ENCODE assay signal across 8 cellular contexts in genomic region chrX:119821703-119822102, GRCh38. TPM values are rescaled to one million over a fixed set of nuclear protein-coding genes. Genes with fewer than 3 reads are reported as not detected.
DNase-seq lines count a peak whose midpoint lies in the region; ATAC-seq and TF ChIP-seq lines count a peak whose summit lies in the region.
"Not testable (repeated sequence)": the region's sequence is repeated elsewhere in the genome, so short reads cannot be mapped to it uniquely, and the experiment has no call there.

No MANE protein-coding gene starts in this region.

- H3K27ac ChIP-seq in BLaER1: peak overlapping the region; percentile 65

- peak; percentile 95 for ATAC-seq in GM18511 (IDR thresholded peaks at IDR 0.05; ENCODE audit: unreplicated experiment)
- ATAC-seq in HG02870 (IDR thresholded peaks at IDR 0.05; ENCODE audit: unreplicated experiment): peak; percentile 78
- peak; percentile 91 for ATAC-seq in HG03469 (IDR thresholded peaks at IDR 0.05; ENCODE audit: unreplicated experiment)

- H3K4me2 ChIP-seq in BLaER1: peak overlapping the region; percentile 73

- not testable (repeated sequence) for H3K36me3 Mint-ChIP-seq in activated CD4-positive, alpha-beta T cell treated with anti-CD3 and anti-CD28 coated beads, Interleukin-2, amount 10 ng/mL, durations not matched to agents 24 days and 14 days (ENCODE audit: low read depth)

- peak; percentile 45 for DNase-seq in GM20000 (ENCODE audit: low spot score)
- DNase-seq in activated CD4-positive, alpha-beta T cell treated with anti-CD3 and anti-CD28 coated beads, Interleukin-2, amount 10 ng/mL, durations not matched to agents 24 days and 14 days: peak; percentile 75
- peak; percentile 72 for DNase-seq in dermis blood vessel endothelial cell
- DNase-seq in myocyte (ENCODE audit: low read depth): peak; percentile 42

- not testable (repeated sequence) for H3K9ac ChIP-seq in BLaER1

- intact Hi-C loops in activated CD4-positive, alpha-beta T cell treated with anti-CD3 and anti-CD28 coated beads, Interleukin-2, amount 10 ng/mL, durations not matched to agents 24 days and 14 days (cut with micrococcal nuclease): not testable (repeated sequence)

- H3K4me3 Mint-ChIP-seq in activated CD4-positive, alpha-beta T cell treated with anti-CD3 and anti-CD28 coated beads, Interleukin-2, amount 10 ng/mL, durations not matched to agents 24 days and 14 days: peak overlapping the region; percentile 69

- not testable (repeated sequence) for H4K20me1 ChIP-seq in BLaER1

- not testable (repeated sequence) for H3K27me3 Mint-ChIP-seq in activated CD4-positive, alpha-beta T cell treated with anti-CD3 and anti-CD28 coated beads, Interleukin-2, amount 10 ng/mL, durations not matched to agents 24 days and 14 days

- H3K4me1 Mint-ChIP-seq in activated CD4-positive, alpha-beta T cell treated with anti-CD3 and anti-CD28 coated beads, Interleukin-2, amount 10 ng/mL, durations not matched to agents 24 days and 14 days: not testable (repeated sequence)

- TF ChIP-seq CTCF in GM20000 (IDR thresholded peaks at IDR 0.05; ENCODE audit: extremely low read depth, missing control alignments): not testable (repeated sequence)

- not testable (repeated sequence) for H3K27me3 ChIP-seq in BLaER1

- H3K36me3 ChIP-seq in BLaER1: not testable (repeated sequence)

- peak overlapping the region; percentile 91 for H3K27ac Mint-ChIP-seq in activated CD4-positive, alpha-beta T cell treated with anti-CD3 and anti-CD28 coated beads, Interleukin-2, amount 10 ng/mL, durations not matched to agents 24 days and 14 days

- not testable (repeated sequence) for H3K9me3 ChIP-seq in BLaER1

- H3K4me3 ChIP-seq in BLaER1: not testable (repeated sequence)

- peaks cover 37% of the 10 kb centered on the region for H3K4me1 ChIP-seq in BLaER1

- H3K9me3 Mint-ChIP-seq in activated CD4-positive, alpha-beta T cell treated with anti-CD3 and anti-CD28 coated beads, Interleukin-2, amount 10 ng/mL, durations not matched to agents 24 days and 14 days: not testable (repeated sequence)

RNA-seq across cellular contexts. Expression of gene RPL39, which starts 30.3 kb away (rescaled TPM):
- total RNA-seq in activated CD4-positive, alpha-beta T cell treated with anti-CD3 and anti-CD28 coated beads, Interleukin-2, amount 10 ng/mL, durations not matched to agents 24 days and 14 days: 2,109 and 2,135 TPM in 2 replicates
- total RNA-seq in dermis blood vessel endothelial cell: 2,423 and 9,363 TPM in 2 replicates
- 4,489 and 7,031 TPM in 2 replicates for total RNA-seq in myocyte
- 1,918 TPM for polyA plus RNA-seq in myocyte (2012)

RNA-seq across cellular contexts. Expression of gene UPF3B, which starts 31.1 kb away (rescaled TPM):
- total RNA-seq in activated CD4-positive, alpha-beta T cell treated with anti-CD3 and anti-CD28 coated beads, Interleukin-2, amount 10 ng/mL, durations not matched to agents 24 days and 14 days: 12.4 and 12.6 TPM in 2 replicates
- 1.9 and 4.0 TPM in 2 replicates for total RNA-seq in dermis blood vessel endothelial cell
- total RNA-seq in myocyte: 1.7 and 2.6 TPM in 2 replicates
- 4.4 TPM for polyA plus RNA-seq in myocyte (2012)

RNA-seq across cellular contexts. Expression of gene RNF113A, which starts 49.8 kb away (rescaled TPM):
- 25.2 and 26.7 TPM in 2 replicates for total RNA-seq in activated CD4-positive, alpha-beta T cell treated with anti-CD3 and anti-CD28 coated beads, Interleukin-2, amount 10 ng/mL, durations not matched to agents 24 days and 14 days
- total RNA-seq in dermis blood vessel endothelial cell (18.0 and 19.6 TPM in 2 replicates), myocyte (16.1 and 18.0 TPM in 2 replicates)
- polyA plus RNA-seq in myocyte (2012): 18.6 TPM

RNA-seq across cellular contexts. Expression of gene NDUFA1, which starts 49.9 kb away (rescaled TPM):
- total RNA-seq in activated CD4-positive, alpha-beta T cell treated with anti-CD3 and anti-CD28 coated beads, Interleukin-2, amount 10 ng/mL, durations not matched to agents 24 days and 14 days: 75.1 and 79.0 TPM in 2 replicates
- 52.0 and 89.2 TPM in 2 replicates for total RNA-seq in dermis blood vessel endothelial cell
- 55.2 and 65.4 TPM in 2 replicates for total RNA-seq in myocyte
- polyA plus RNA-seq in myocyte (2012): 233 TPM
